1 cellular context compared by ENCODE assay signal in genomic region chr11:65720237-65720934, GRCh38.
TF ChIP-seq lines count a peak whose summit lies in the region.

TSS of gene RNASEH2C (minus strand) at chr11:65720798. CDS start at chr11:65720758, 40 bp downstream.

TF ChIP-seq in SK-N-SH, 30 proteins besides CTCF, POLR2A, EP300 and RAD21 (continued from another document):
- TF ChIP-seq RCOR1 (IDR thresholded peaks at IDR 0.05; ENCODE audit: low read length) = no peak
- TF ChIP-seq JUND (IDR thresholded peaks at IDR 0.05) = no peak
- no peak for TF ChIP-seq EZH2phosphoT487 (IDR thresholded peaks at IDR 0.05; ENCODE audit: borderline replicate concordance, low read depth)
- no peak for TF ChIP-seq SMC3 (IDR thresholded peaks at IDR 0.05; ENCODE audit: low read depth, low read length)
- TF ChIP-seq SIN3A (IDR thresholded peaks at IDR 0.05; ENCODE audit: borderline replicate concordance, low read depth, low read length) = peak; percentile 76; the same call in 1 of the 2 replicates
- no peak for TF ChIP-seq REST (IDR thresholded peaks at IDR 0.05; ENCODE audit: low read depth, low read length)
- peak; percentile 74 for TF ChIP-seq MAX (IDR thresholded peaks at IDR 0.05; ENCODE audit: low read depth)
- no peak for TF ChIP-seq FOXM1 (IDR thresholded peaks at IDR 0.05; ENCODE audit: low read depth)
TF ChIP-seq in SK-N-SH: peak in this region for 13.
